In the genomic region with DNA sequence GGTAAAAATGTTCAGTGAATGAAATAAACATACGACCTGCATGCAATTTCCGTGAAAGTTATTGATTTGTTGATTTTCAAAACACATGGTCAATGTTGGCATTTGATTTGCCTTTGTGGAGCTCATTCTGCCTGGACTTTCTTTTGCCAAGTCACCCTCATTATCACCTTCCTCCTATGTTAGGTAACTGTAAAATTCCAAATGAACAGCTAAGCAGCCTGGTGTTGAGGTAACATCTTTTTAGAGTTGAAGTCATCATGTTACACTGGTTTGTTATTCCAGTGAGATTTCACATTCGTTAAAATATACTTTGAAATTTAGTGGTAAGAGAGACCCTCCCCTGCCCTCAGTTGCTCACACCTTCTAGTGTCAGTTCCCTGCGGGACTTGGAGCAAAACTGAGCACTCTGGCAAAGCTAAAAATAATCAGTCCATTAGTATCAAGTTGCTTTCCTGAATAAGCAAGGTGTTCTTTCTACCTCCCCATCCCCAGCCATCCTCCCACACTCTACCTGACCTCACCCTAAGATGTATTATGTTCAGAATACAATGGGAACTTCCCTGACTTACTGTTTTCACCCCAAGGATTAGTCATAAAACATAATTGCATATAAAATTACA, we compare ENCODE assay signal across 16 cellular contexts.
"Had no signal": no experiment of that assay in that cellular context is flagged by ENCODE, and none has a peak within 500 bp of the region (broad histone marks: within the 10 kb centered on the region; RNA-seq: fewer than 3 reads in every experiment).

No MANE protein-coding gene starts in this region.

- H3K4me1 ChIP-seq: esophagus squamous epithelium, lower lobe of right lung, thyroid gland had no signal

- DNase-seq: activated CD4-positive, alpha-beta T cell treated with anti-CD3 and anti-CD28 coated beads, Interleukin-2, amount 50 U/mL, for 48 hours; activated gamma-delta T cell; activated T-cell treated with anti-CD3 and anti-CD28 coated beads, Interleukin-2, amount 50 U/mL, for 48 hours; dorsolateral prefrontal cortex; esophagus squamous epithelium; foreskin fibroblast; kidney; lower lobe of right lung; naive thymus-derived CD4-positive, alpha-beta T cell; posterior cingulate gyrus; right cardiac atrium; T-helper 17 cell; thyroid gland had no signal

- H3K36me3 ChIP-seq: esophagus squamous epithelium, lower lobe of right lung, neutrophil, thyroid gland had no signal

- H3K4me3 ChIP-seq: dorsolateral prefrontal cortex, esophagus squamous epithelium, lower lobe of right lung, thyroid gland had no signal

- ATAC-seq: activated CD4-positive, CD25-positive, alpha-beta regulatory T cell treated with anti-CD3 and anti-CD28 coated beads, Interleukin-2, amount 50 U/mL, for 24 hours; lower lobe of right lung; naive thymus-derived CD4-positive, alpha-beta T cell; right cardiac atrium; stimulated activated effector memory CD8-positive, alpha-beta T cell treated with anti-CD3 and anti-CD28 coated beads, Interleukin-12 subunit alpha, Interleukin-12 subunit beta, amount 100 ng/mL, for 72 hours; T-helper 17 cell had no signal

- H3K27me3 ChIP-seq: dorsolateral prefrontal cortex, esophagus squamous epithelium, neutrophil, thyroid gland had no signal

- H3K27ac ChIP-seq: dorsolateral prefrontal cortex, esophagus squamous epithelium, lower lobe of right lung, neutrophil, thyroid gland had no signal

- H3K9me3 ChIP-seq: esophagus squamous epithelium, lower lobe of right lung, neutrophil, thyroid gland had no signal
